In genomic region chr19:10399878-10400277, GRCh38 we compare ENCODE assay signal across 11 cellular contexts.
"Had no signal": no experiment of that assay in that cellular context is flagged by ENCODE, and none has a peak within 500 bp of the region (broad histone marks: within the 10 kb centered on the region; RNA-seq: fewer than 3 reads in every experiment).

No MANE protein-coding gene starts in this region.

- H3K4me3 Mint-ChIP-seq: natural killer cell had no signal

- H3K9me3 ChIP-seq: esophagus muscularis mucosa, mucosa of descending colon, suprapubic skin had no signal

- H3K9me3 Mint-ChIP-seq: natural killer cell had no signal

- DNase-seq: activated CD4-positive, CD25-positive, alpha-beta regulatory T cell; activated gamma-delta T cell; foreskin fibroblast; mucosa of descending colon; natural killer cell; stimulated activated naive CD4-positive, alpha-beta T cell; T-helper 2 cell had no signal

- H3K27me3 Mint-ChIP-seq: activated naive CD8-positive, alpha-beta T cell had no signal

- ATAC-seq: mucosa of descending colon, natural killer cell had no signal

- H3K27ac ChIP-seq: esophagus muscularis mucosa, skin epidermis, suprapubic skin had no signal

- H3K4me3 ChIP-seq: esophagus muscularis mucosa, mucosa of descending colon, skin epidermis, suprapubic skin had no signal

- H3K36me3 Mint-ChIP-seq: natural killer cell had no signal

- H3K27ac Mint-ChIP-seq: activated naive CD8-positive, alpha-beta T cell; natural killer cell had no signal
